16 cellular contexts compared by ENCODE assay signal in genomic region chr19:7751157-7751783, GRCh38. TPM values are rescaled to one million over a fixed set of nuclear protein-coding genes. Genes with fewer than 3 reads are reported as not detected.
DNase-seq lines count a peak whose midpoint lies in the region; ATAC-seq and TF ChIP-seq lines count a peak whose summit lies in the region.
"Had no signal": no experiment of that assay in that cellular context is flagged by ENCODE, and none has a peak within 500 bp of the region (broad histone marks: within the 10 kb centered on the region; RNA-seq: fewer than 3 reads in every experiment).

No MANE protein-coding gene starts in this region.

- TF ChIP-seq CTCF in GM12865 (IDR thresholded peaks at IDR 0.05; ENCODE audit: insufficient read depth, low read depth, low read length, missing control alignments), result no peak

- H3K4me3 Mint-ChIP-seq in T-cell, result no peak overlapping the region

- H3K27me3 Mint-ChIP-seq in T-cell, result peaks cover 4 to 12% of the 10 kb centered on the region in 2 donors

- no peak overlapping the region for H3K4me3 ChIP-seq in GM12865 (ENCODE audit: low read depth, low read length)
- H3K4me3 ChIP-seq: esophagus muscularis mucosa, left ventricle myocardium inferior, pancreas, uterus had no signal

- peaks cover 4 to 23% (median 9%) of the 10 kb centered on the region in 3 donors for H3K9me3 Mint-ChIP-seq in T-cell

- H3K27ac Mint-ChIP-seq in T-cell, result peak overlapping the region; percentile 55 to 81

- ATAC-seq in T-cell (replicated peaks in 1 of 4), result peak; percentile 67 to 97 (median 90)
- ATAC-seq in GM21515 (IDR thresholded peaks at IDR 0.05; ENCODE audit: unreplicated experiment), result no peak
- ATAC-seq: pancreas had no signal

- POLR2A ChIA-PET in T-cell (lab: Charles Lee), result no interaction called here

- H3K4me1 Mint-ChIP-seq in T-cell, result peaks cover 10 to 15% (median 15%) of the 10 kb centered on the region in 3 donors

- peaks cover 4% of the 10 kb centered on the region for H3K36me3 Mint-ChIP-seq in T-cell

- DNase-seq in GM12865 (ENCODE audit: low read depth) (peak; percentile 76), T-cell (peak in 1 of 34 experiments; percentile 3), OCI-M1 (lab: John Stamatoyannopoulos, UW) (no peak), islet precursor cell (no peak)
- DNase-seq in central memory CD4-positive, alpha-beta T cell, result peak; percentile 40
- peak; percentile 44 for DNase-seq in stimulated activated CD4-positive, alpha-beta T cell treated with anti-CD3 and anti-CD28 coated beads, Interleukin-2, amount 100 ng/mL, for 4 hours (ENCODE audit: low read depth)
- DNase-seq in effector CD8-positive, alpha-beta T cell (lab: John Stamatoyannopoulos, UW), result no peak
- DNase-seq: GOT3, left ventricle myocardium inferior, MM.1S, pancreas, uterus had no signal

- CTCF ChIA-PET in T-cell (lab: Charles Lee), result interaction anchor here in 1 of 2 donors (0.6 to 0.8 kb wide), 2 partner anchors 422 to 649 kb away, joined by 4 read pairs; no protein-coding TSS in a partner anchor

RNA-seq across cellular contexts. Expression of gene CD209, which starts 3.9 kb away (rescaled TPM):
- total RNA-seq in T-cell, result under 1 TPM in 1 of 5 donors, not detected in 4; 0.07 TPM
- total RNA-seq: T-helper 2 cell treated with Interferon-gamma antibody and Interleukin-4, amounts not matched to agents 100 ng/mL and 5 ng/mL, for 36 hours had no signal

RNA-seq across cellular contexts. Expression of gene CLEC4M, which starts 11.8 kb away (rescaled TPM):
- total RNA-seq in T-cell, result under 1 TPM in 2 of 5 donors, not detected in 3; 0.20 to 0.30 TPM
- total RNA-seq: aorta; esophagus muscularis mucosa; left ventricle myocardium inferior; pancreas; T-helper 2 cell treated with Interferon-gamma antibody and Interleukin-4, amounts not matched to agents 100 ng/mL and 5 ng/mL, for 36 hours had no signal

RNA-seq across cellular contexts. Expression of gene CLEC4G, which starts 19.4 kb away (rescaled TPM):
- not detected for total RNA-seq in T-cell
- total RNA-seq: T-helper 2 cell treated with Interferon-gamma antibody and Interleukin-4, amounts not matched to agents 100 ng/mL and 5 ng/mL, for 36 hours; uterus had no signal

RNA-seq across cellular contexts. Expression of gene FCER2, which starts 49.3 kb away (rescaled TPM):
- 1 to 10 TPM in 3 of 5 donors, under 1 TPM in 2; 0.90 to 2.5 (median 1.2) TPM for total RNA-seq in T-cell

Comparison
In these comparisons a context has a peak if more than half of its experiments do, and no peak if none do; other contexts are left out.
1. DNase-seq: peak in GM12865 (single experiment), central memory CD4-positive, alpha-beta T cell (single experiment) and stimulated activated CD4-positive, alpha-beta T cell treated with anti-CD3 and anti-CD28 coated beads, Interleukin-2, amount 100 ng/mL, for 4 hours (single experiment); none in OCI-M1 (single experiment), effector CD8-positive, alpha-beta T cell (single experiment) and islet precursor cell (single experiment).